ENCODE assay signal across 17 cellular contexts in genomic region chr4:33411182-33411581, GRCh38.
A peak's percentile ranks its signal among the peaks of the same experiment; 100 is the strongest.
DNase-seq lines count a peak whose midpoint lies in the region; ATAC-seq and TF ChIP-seq lines count a peak whose summit lies in the region.
"Had no signal": no experiment of that assay in that cellular context is flagged by ENCODE, and none has a peak within 500 bp of the region (broad histone marks: within the 10 kb centered on the region; RNA-seq: fewer than 3 reads in every experiment).

No MANE protein-coding gene starts in this region.

- H3K36me3 ChIP-seq in kidney epithelial cell (ENCODE audit: control insufficient read depth, insufficient read depth, low read length) (no peaks in the 10 kb centered on the region), lower lobe of right lung (no peaks in the 10 kb centered on the region)
- H3K36me3 ChIP-seq: spleen had no signal

- no peaks in the 10 kb centered on the region for H3K9me3 ChIP-seq in lower lobe of right lung

- ATAC-seq in GM18868 (IDR thresholded peaks at IDR 0.05; ENCODE audit: unreplicated experiment), result peak; percentile 61
- no peak for ATAC-seq in lower lobe of right lung
- ATAC-seq in GM18502 (IDR thresholded peaks at IDR 0.05; ENCODE audit: poor library complexity, unreplicated experiment), result no peak

- no peak overlapping the region for H3K4me3 ChIP-seq in kidney epithelial cell (ENCODE audit: low read depth, low read length)
- H3K4me3 ChIP-seq in lower lobe of right lung, result no peak overlapping the region
- H3K4me3 ChIP-seq: spleen had no signal

- H3K4me1 ChIP-seq in lower lobe of right lung, result no peaks in the 10 kb centered on the region
- H3K4me1 ChIP-seq: spleen had no signal

- no peak overlapping the region for H3K27ac ChIP-seq in lower lobe of right lung
- H3K27ac ChIP-seq: spleen, VCaP had no signal

- TF ChIP-seq CTCF in kidney epithelial cell (IDR thresholded peaks at IDR 0.05; ENCODE audit: insufficient read depth, low read length, poor library complexity, severe bottlenecking) (no peak), lower lobe of right lung (IDR thresholded peaks at IDR 0.05) (no peak)

- peak; percentile 73 to 87 for DNase-seq in NOMO-1 (lab: John Stamatoyannopoulos, UW; ENCODE audit: unreplicated experiment in 2 of 2)
- peak; percentile 20 for DNase-seq in amniotic epithelial cell (ENCODE audit: low read depth)
- DNase-seq in kidney epithelial cell (ENCODE audit: low read depth), result peak; percentile 10
- DNase-seq in lower lobe of right lung, result no peak
- no peak for DNase-seq in head of caudate nucleus
- no peak for DNase-seq in NCI-H82 treated with DMSO at 0.1 percent for 48 hours (lab: John Stamatoyannopoulos, UW; ENCODE audit: unreplicated experiment)
- DNase-seq: activated CD4-positive, alpha-beta memory T cell treated with anti-CD3 and anti-CD28 coated beads for 36 hours; activated T-cell treated with anti-CD3 and anti-CD28 coated beads, Interleukin-2, amount 50 U/mL, for 72 hours; CD8-positive, alpha-beta memory T cell; hypothalamus; KG1; NCI-H146; NCI-H2227 treated with DMSO at 0.1 percent for 48 hours; spleen had no signal

- H3K27me3 ChIP-seq in kidney epithelial cell (ENCODE audit: control insufficient read depth, insufficient read depth, low read length) (no peaks in the 10 kb centered on the region), lower lobe of right lung (ENCODE audit: low read depth) (no peaks in the 10 kb centered on the region)
- H3K27me3 ChIP-seq: spleen had no signal

- intact Hi-C loops in lower lobe of right lung (cut with DNase I), result no loop called here
- intact Hi-C loops in head of caudate nucleus (cut with DNase I), result no loop called here

Comparison
In these comparisons a context has a peak if more than half of its experiments do, and no peak if none do; other contexts are left out.
1. DNase-seq: peak in NOMO-1 (2 of 2), amniotic epithelial cell (single experiment) and kidney epithelial cell (single experiment); none in lower lobe of right lung (single experiment), head of caudate nucleus (0 of 42) and NCI-H82 treated with DMSO at 0.1 percent for 48 hours (single experiment).